In genomic region chr12:57049890-57050289, GRCh38 we compare ENCODE assay signal across 12 cellular contexts. TPM values are rescaled to one million over a fixed set of nuclear protein-coding genes. Genes with fewer than 3 reads are reported as not detected.
DNase-seq lines count a peak whose midpoint lies in the region; ATAC-seq and TF ChIP-seq lines count a peak whose summit lies in the region.
"Had no signal": no experiment of that assay in that cellular context is flagged by ENCODE, and none has a peak within 500 bp of the region (broad histone marks: within the 10 kb centered on the region; RNA-seq: fewer than 3 reads in every experiment).

Gene MYO1A (minus strand): TSS chr12:57050129. CDS start chr12:57048323, 1,806 bp downstream.

- no peaks in the 10 kb centered on the region for H3K36me3 ChIP-seq in neutrophil

- peaks cover 14% of the 10 kb centered on the region for H3K36me3 Mint-ChIP-seq in activated CD8-positive, alpha-beta memory T cell treated with anti-CD3 and anti-CD28 coated beads, Interleukin-2, amount 10 ng/mL, durations not matched to agents 7 days and 5 days

- H3K4me1 Mint-ChIP-seq in activated CD8-positive, alpha-beta memory T cell treated with anti-CD3 and anti-CD28 coated beads, Interleukin-2, amount 10 ng/mL, durations not matched to agents 7 days and 5 days, result peaks cover 40% of the 10 kb centered on the region

- TF ChIP-seq CTCF in fibroblast of pulmonary artery (IDR thresholded peaks at IDR 0.05; ENCODE audit: low read length, missing control alignments), result no peak
- no peak for TF ChIP-seq CTCF in neutrophil (IDR thresholded peaks at IDR 0.05)

- peaks cover 40 to 41% of the 10 kb centered on the region in 2 experiments for H3K4me1 ChIP-seq in neutrophil (ENCODE audit: control insufficient read depth in 1 of 2, insufficient read depth in 1 of 2, low read depth in 1 of 2, low read length in 1 of 2)

- H3K27me3 ChIP-seq in neutrophil, result no peaks in the 10 kb centered on the region

- no peak within 1 kb of the TSS for H3K4me3 Mint-ChIP-seq in activated CD8-positive, alpha-beta memory T cell treated with anti-CD3 and anti-CD28 coated beads, Interleukin-2, amount 10 ng/mL, durations not matched to agents 7 days and 5 days

- H3K9me3 ChIP-seq in neutrophil, result no peaks in the 10 kb centered on the region

- peak; percentile 51 for DNase-seq in GM03348 (ENCODE audit: low spot score)
- DNase-seq in RKO (ENCODE audit: low spot score), result peak; percentile 13
- DNase-seq in fibroblast of pulmonary artery (ENCODE audit: low read depth), result peak; percentile 13
- DNase-seq in cortex of kidney (lab: John Stamatoyannopoulos, UW), result no peak
- no peak for DNase-seq in activated CD8-positive, alpha-beta memory T cell treated with anti-CD3 and anti-CD28 coated beads, Interleukin-2, amount 10 ng/mL, durations not matched to agents 7 days and 5 days
- no peak for DNase-seq in OCI-M1 (lab: John Stamatoyannopoulos, UW)
- DNase-seq: activated CD4-positive, alpha-beta T cell treated with anti-CD3 and anti-CD28 coated beads for 48 hours; HCEC 1CT; NCI-H510A treated with DMSO at 0.1 percent for 48 hours had no signal

- H3K27me3 Mint-ChIP-seq in activated CD8-positive, alpha-beta memory T cell treated with anti-CD3 and anti-CD28 coated beads, Interleukin-2, amount 10 ng/mL, durations not matched to agents 7 days and 5 days, result peaks cover 20% of the 10 kb centered on the region

- H3K27ac ChIP-seq in neutrophil, result peak within 1 kb of the TSS; percentile 59

- no peak within 1 kb of the TSS for H3K4me3 ChIP-seq in fibroblast of pulmonary artery (replicated peaks; ENCODE audit: low read depth, low read length)
- H3K4me3 ChIP-seq in neutrophil (ENCODE audit: low read depth in 1 of 2, low read length in 1 of 2), result no peak within 1 kb of the TSS

- no peaks in the 10 kb centered on the region for H3K9me3 Mint-ChIP-seq in activated CD8-positive, alpha-beta memory T cell treated with anti-CD3 and anti-CD28 coated beads, Interleukin-2, amount 10 ng/mL, durations not matched to agents 7 days and 5 days (ENCODE audit: low read depth)

- no peak for ATAC-seq in GM18858 (IDR thresholded peaks at IDR 0.05; ENCODE audit: unreplicated experiment)
- no peak for ATAC-seq in activated CD8-positive, alpha-beta memory T cell treated with anti-CD3 and anti-CD28 coated beads, Interleukin-2, amount 10 ng/mL, durations not matched to agents 7 days and 5 days

- no peak within 1 kb of the TSS for H3K27ac Mint-ChIP-seq in activated CD8-positive, alpha-beta memory T cell treated with anti-CD3 and anti-CD28 coated beads, Interleukin-2, amount 10 ng/mL, durations not matched to agents 7 days and 5 days

- CTCF ChIA-PET in activated CD8-positive, alpha-beta memory T cell treated with anti-CD3 and anti-CD28 coated beads, Interleukin-2, amount 10 ng/mL, durations not matched to agents 7 days and 5 days (lab: Charles Lee), result interaction anchor here (1.2 to 7.9 kb wide), 6 partner anchors 10 to 62 kb away, joined by 4 to 51 read pairs (median 31); partner anchors contain the start of gene STAT6

RNA-seq across cellular contexts. Expression of gene MYO1A, which starts in this region (rescaled TPM):
- 1 to 10 TPM in 1 of 2 experiments, under 1 TPM in 1; 0.82 to 1.5 TPM for total RNA-seq in activated CD8-positive, alpha-beta memory T cell treated with anti-CD3 and anti-CD28 coated beads, Interleukin-2, amount 10 ng/mL, durations not matched to agents 7 days and 5 days
- total RNA-seq: osteoblast had no signal

Comparison
In these comparisons a context has a peak if more than half of its experiments do, and no peak if none do; other contexts are left out.
1. DNase-seq: peak in GM03348 (single experiment), RKO (single experiment) and fibroblast of pulmonary artery (single experiment); none in cortex of kidney (single experiment), activated CD8-positive, alpha-beta memory T cell treated with anti-CD3 and anti-CD28 coated beads, Interleukin-2, amount 10 ng/mL, durations not matched to agents 7 days and 5 days (single experiment) and OCI-M1 (single experiment).